ENCODE assay signal across 8 cellular contexts in genomic region chr1:156676820-156677615, GRCh38. TPM values are rescaled to one million over a fixed set of nuclear protein-coding genes. Genes with fewer than 3 reads are reported as not detected.
A peak's percentile ranks its signal among the peaks of the same experiment; 100 is the strongest.
DNase-seq lines count a peak whose midpoint lies in the region; ATAC-seq and TF ChIP-seq lines count a peak whose summit lies in the region.

A gene with protein sequence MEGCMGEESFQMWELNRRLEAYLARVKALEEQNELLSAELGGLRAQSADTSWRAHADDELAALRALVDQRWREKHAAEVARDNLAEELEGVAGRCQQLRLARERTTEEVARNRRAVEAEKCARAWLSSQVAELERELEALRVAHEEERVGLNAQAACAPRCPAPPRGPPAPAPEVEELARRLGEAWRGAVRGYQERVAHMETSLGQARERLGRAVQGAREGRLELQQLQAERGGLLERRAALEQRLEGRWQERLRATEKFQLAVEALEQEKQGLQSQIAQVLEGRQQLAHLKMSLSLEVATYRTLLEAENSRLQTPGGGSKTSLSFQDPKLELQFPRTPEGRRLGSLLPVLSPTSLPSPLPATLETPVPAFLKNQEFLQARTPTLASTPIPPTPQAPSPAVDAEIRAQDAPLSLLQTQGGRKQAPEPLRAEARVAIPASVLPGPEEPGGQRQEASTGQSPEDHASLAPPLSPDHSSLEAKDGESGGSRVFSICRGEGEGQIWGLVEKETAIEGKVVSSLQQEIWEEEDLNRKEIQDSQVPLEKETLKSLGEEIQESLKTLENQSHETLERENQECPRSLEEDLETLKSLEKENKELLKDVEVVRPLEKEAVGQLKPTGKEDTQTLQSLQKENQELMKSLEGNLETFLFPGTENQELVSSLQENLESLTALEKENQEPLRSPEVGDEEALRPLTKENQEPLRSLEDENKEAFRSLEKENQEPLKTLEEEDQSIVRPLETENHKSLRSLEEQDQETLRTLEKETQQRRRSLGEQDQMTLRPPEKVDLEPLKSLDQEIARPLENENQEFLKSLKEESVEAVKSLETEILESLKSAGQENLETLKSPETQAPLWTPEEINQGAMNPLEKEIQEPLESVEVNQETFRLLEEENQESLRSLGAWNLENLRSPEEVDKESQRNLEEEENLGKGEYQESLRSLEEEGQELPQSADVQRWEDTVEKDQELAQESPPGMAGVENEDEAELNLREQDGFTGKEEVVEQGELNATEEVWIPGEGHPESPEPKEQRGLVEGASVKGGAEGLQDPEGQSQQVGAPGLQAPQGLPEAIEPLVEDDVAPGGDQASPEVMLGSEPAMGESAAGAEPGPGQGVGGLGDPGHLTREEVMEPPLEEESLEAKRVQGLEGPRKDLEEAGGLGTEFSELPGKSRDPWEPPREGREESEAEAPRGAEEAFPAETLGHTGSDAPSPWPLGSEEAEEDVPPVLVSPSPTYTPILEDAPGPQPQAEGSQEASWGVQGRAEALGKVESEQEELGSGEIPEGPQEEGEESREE (N-terminal part only) (minus strand): TSS chr1:156677407. CDS start chr1:156677264, 143 bp downstream.

- TF ChIP-seq CTCF in activated B cell treated with CpG ODN at 0.5 μM for 24 hours (IDR thresholded peaks at IDR 0.05) (no peak), prostate gland (IDR thresholded peaks at IDR 0.05) (no peak)

- 1% methylated on average over 66 of the region's 70 CpGs for WGBS in prostate gland

- no peaks in the 10 kb centered on the region for H3K9me3 Mint-ChIP-seq in activated naive CD8-positive, alpha-beta T cell (ENCODE audit: low read depth)
- H3K9me3 Mint-ChIP-seq in activated naive CD8-positive, alpha-beta T cell treated with anti-CD3 and anti-CD28 coated beads for 36 hours = no peaks in the 10 kb centered on the region
- H3K9me3 Mint-ChIP-seq in activated B cell treated with CpG ODN at 0.5 μM for 24 hours = no peaks in the 10 kb centered on the region

- no peak for DNase-seq in activated naive CD8-positive, alpha-beta T cell treated with anti-CD3 and anti-CD28 coated beads for 36 hours
- DNase-seq in activated B cell treated with CpG ODN at 0.5 μM for 24 hours = no peak
- DNase-seq in left ventricle myocardium superior = peak; percentile 87
- no peak for DNase-seq in prostate gland (ENCODE audit: low spot score)
- no peak for DNase-seq in H4 (ENCODE audit: low spot score)
- no peak for DNase-seq in central memory CD4-positive, alpha-beta T cell

- H3K4me3 Mint-ChIP-seq in activated naive CD8-positive, alpha-beta T cell = peak within 1 kb of the TSS; percentile 53
- H3K4me3 Mint-ChIP-seq in activated naive CD8-positive, alpha-beta T cell treated with anti-CD3 and anti-CD28 coated beads for 36 hours = no peak within 1 kb of the TSS
- peak within 1 kb of the TSS; percentile 35 for H3K4me3 Mint-ChIP-seq in activated B cell treated with CpG ODN at 0.5 μM for 24 hours

- no peak within 1 kb of the TSS for H3K27ac Mint-ChIP-seq in activated naive CD8-positive, alpha-beta T cell
- H3K27ac Mint-ChIP-seq in activated naive CD8-positive, alpha-beta T cell treated with anti-CD3 and anti-CD28 coated beads for 36 hours = no peak within 1 kb of the TSS
- no peak within 1 kb of the TSS for H3K27ac Mint-ChIP-seq in activated B cell treated with CpG ODN at 0.5 μM for 24 hours

- no peaks in the 10 kb centered on the region for H3K9me3 ChIP-seq in prostate gland

- H3K27ac ChIP-seq in prostate gland = peak within 1 kb of the TSS; percentile 60 to 74

- H3K36me3 Mint-ChIP-seq in activated naive CD8-positive, alpha-beta T cell = peaks cover 2% of the 10 kb centered on the region
- H3K36me3 Mint-ChIP-seq in activated naive CD8-positive, alpha-beta T cell treated with anti-CD3 and anti-CD28 coated beads for 36 hours = no peaks in the 10 kb centered on the region
- H3K36me3 Mint-ChIP-seq in activated B cell treated with CpG ODN at 0.5 μM for 24 hours (ENCODE audit: low read depth) = no peaks in the 10 kb centered on the region

- no peak for TF ChIP-seq POLR2A in prostate gland (IDR thresholded peaks at IDR 0.05)

- peaks cover 12% of the 10 kb centered on the region for H3K4me1 Mint-ChIP-seq in activated naive CD8-positive, alpha-beta T cell (ENCODE audit: low read depth)
- peaks cover 12% of the 10 kb centered on the region for H3K4me1 Mint-ChIP-seq in activated naive CD8-positive, alpha-beta T cell treated with anti-CD3 and anti-CD28 coated beads for 36 hours
- H3K4me1 Mint-ChIP-seq in activated B cell treated with CpG ODN at 0.5 μM for 24 hours = peaks cover 22% of the 10 kb centered on the region

- H3K27me3 ChIP-seq in prostate gland (replicated peaks; ENCODE audit: insufficient read depth) = peaks cover 5% of the 10 kb centered on the region

- ATAC-seq in activated B cell treated with CpG ODN at 0.5 μM for 24 hours (ENCODE audit: low read depth) (no peak), left ventricle myocardium superior (peak; percentile 91), GM19328 (IDR thresholded peaks at IDR 0.05; ENCODE audit: unreplicated experiment) (no peak)

- peak within 1 kb of the TSS; percentile 27 to 33 for H3K4me3 ChIP-seq in prostate gland

- peaks cover 4% of the 10 kb centered on the region for H3K4me1 ChIP-seq in prostate gland (replicated peaks)

- CTCF ChIA-PET in activated B cell treated with CpG ODN at 0.5 μM for 24 hours (lab: Charles Lee) = interaction anchor here (0.5 to 8.2 kb wide), 7 partner anchors 13 to 1900 kb away, joined by 3 to 63 read pairs (median 10); partner anchors contain the start of genes CRABP2 and HAPLN2

- intact Hi-C loops in activated B cell treated with CpG ODN at 0.5 μM for 24 hours (cut with micrococcal nuclease) = loop anchor here (5.0 kb wide), 1 partner anchor 240 kb away; no protein-coding TSS in a partner anchor
- intact Hi-C loops in left ventricle myocardium superior (cut with micrococcal nuclease) = no loop called here
- intact Hi-C loops in prostate gland (cut with DNase I) = no loop called here

- H3K36me3 ChIP-seq in prostate gland = no peaks in the 10 kb centered on the region

- peaks cover 26% of the 10 kb centered on the region for H3K27me3 Mint-ChIP-seq in activated naive CD8-positive, alpha-beta T cell
- peaks cover 69% of the 10 kb centered on the region for H3K27me3 Mint-ChIP-seq in activated naive CD8-positive, alpha-beta T cell treated with anti-CD3 and anti-CD28 coated beads for 36 hours
- H3K27me3 Mint-ChIP-seq in activated B cell treated with CpG ODN at 0.5 μM for 24 hours = peaks cover 68% of the 10 kb centered on the region

- POLR2A ChIA-PET in activated B cell treated with CpG ODN at 0.5 μM for 24 hours (lab: Charles Lee) = interaction anchor here (0.6 to 1.2 kb wide), 4 partner anchors 9 to 172 kb away, joined by 3 to 11 read pairs (median 4); no protein-coding TSS in a partner anchor

RNA-seq across cellular contexts. Expression of the gene that starts here (rescaled TPM):
- total RNA-seq in activated naive CD8-positive, alpha-beta T cell treated with anti-CD3 and anti-CD28 coated beads for 36 hours = under 1 TPM in 1 of 2 experiments, not detected in 1; 0.04 TPM
- not detected in 2 replicates for total RNA-seq in activated B cell treated with CpG ODN at 0.5 μM for 24 hours
- 94.7 TPM for total RNA-seq in left ventricle myocardium superior
- 10 to 100 TPM; 11.2 to 33.4 TPM for total RNA-seq in prostate gland
- 0.41 and 0.48 TPM in 2 replicates for total RNA-seq in H4 (2014; rRNA removed; shearing (Covaris generic))
